10 cellular contexts compared by ENCODE assay signal in genomic region chr10:54904833-54905232, GRCh38.
"Had no signal": no experiment of that assay in that cellular context is flagged by ENCODE, and none has a peak within 500 bp of the region (broad histone marks: within the 10 kb centered on the region; RNA-seq: fewer than 3 reads in every experiment).

No MANE protein-coding gene starts in this region.

- ATAC-seq: HCT116, K562 had no signal

- DNase-seq: GM23248, GOT3, H7, HFFc6, IMR-90, Kasumi-1, KG1 had no signal

- H3K4me3 ChIP-seq: GM23248, HAP-1, K562 had no signal
